Comparison of ENCODE assay signal across 23 cellular contexts in genomic region chr14:33669111-33669510, GRCh38.
"Had no signal": no experiment of that assay in that cellular context is flagged by ENCODE, and none has a peak within 500 bp of the region (broad histone marks: within the 10 kb centered on the region; RNA-seq: fewer than 3 reads in every experiment).

No MANE protein-coding gene starts in this region.

- DNase-seq: activated CD4-positive, alpha-beta T cell treated with anti-CD3 and anti-CD28 coated beads for 48 hours; activated CD4-positive, alpha-beta T cell treated with anti-CD3 and anti-CD28 coated beads, Interleukin-2, amount 50 U/mL, for 48 hours; activated CD8-positive, alpha-beta memory T cell treated with anti-CD3 and anti-CD28 coated beads for 24 hours; activated effector memory CD4-positive, alpha-beta T cell treated with Interleukin-2 at 50 U/mL for 16 hours; activated naive CD4-positive, alpha-beta T cell treated with Interleukin-2 at 50 U/mL for 16 hours; aorta; gastrocnemius medialis; glutamatergic neuron; islet precursor cell; left ventricle myocardium inferior; mesendoderm; mucosa of descending colon; posterior cingulate gyrus; right cardiac atrium; stimulated activated CD4-positive, alpha-beta T cell treated with anti-CD3 and anti-CD28 coated beads, Interleukin-12 subunit alpha, Interleukin-12 subunit beta, amount 100 ng/mL, for 4 hours; stimulated activated CD4-positive, alpha-beta T cell treated with anti-CD3 and anti-CD28 coated beads, Interleukin-4, amount 100 ng/mL, for 1 hour; stimulated activated naive CD8-positive, alpha-beta T cell treated with anti-CD3 and anti-CD28 coated beads, Interleukin-15, Interleukin-2, amounts not matched to agents 100 U/mL and 50 U/mL, for 24 hours; T-helper 17 cell; T1000; uterus; WERI-Rb-1 had no signal

- H3K4me3 ChIP-seq: gastrocnemius medialis, left ventricle myocardium inferior, lung, mucosa of descending colon, uterus had no signal

- H3K4me1 ChIP-seq: gastrocnemius medialis, left ventricle myocardium inferior, uterus had no signal

- H3K27ac ChIP-seq: gastrocnemius medialis, left ventricle myocardium inferior, uterus, WERI-Rb-1 had no signal

- H3K36me3 ChIP-seq: gastrocnemius medialis, left ventricle myocardium inferior, uterus, WERI-Rb-1 had no signal

- H3K27me3 ChIP-seq: gastrocnemius medialis, uterus had no signal

- H3K9me3 ChIP-seq: gastrocnemius medialis had no signal

- ATAC-seq: activated CD4-positive, CD25-positive, alpha-beta regulatory T cell treated with anti-CD3 and anti-CD28 coated beads, Interleukin-2, amount 50 U/mL, for 24 hours; gastrocnemius medialis; mucosa of descending colon; right cardiac atrium; stimulated activated naive CD8-positive, alpha-beta T cell treated with anti-CD3 and anti-CD28 coated beads, Interleukin-15, Interleukin-2, amounts not matched to agents 100 U/mL and 50 U/mL, for 24 hours; T-helper 17 cell had no signal
